ENCODE assay signal across 26 cellular contexts in the genomic region with DNA sequence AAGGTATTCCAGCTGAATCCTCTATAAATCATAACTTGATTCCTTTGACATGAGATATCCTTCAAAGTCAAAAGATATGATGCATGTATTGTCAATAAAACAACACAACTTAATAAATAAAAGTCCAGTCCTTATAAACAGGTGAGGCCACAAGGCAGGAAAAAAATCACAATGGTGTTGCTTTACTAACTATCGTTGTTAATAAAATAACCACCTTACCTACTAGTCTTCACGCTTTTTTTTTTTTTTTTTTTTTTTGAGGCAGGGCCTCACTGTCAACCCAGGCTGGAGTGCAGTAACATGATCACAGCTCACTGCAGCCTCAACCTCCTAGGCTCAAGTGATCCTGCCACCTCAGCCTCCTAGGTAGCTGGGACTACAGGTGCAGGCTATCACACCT. TPM values are rescaled to one million over a fixed set of nuclear protein-coding genes. Genes with fewer than 3 reads are reported as not detected.
"Had no signal": no experiment of that assay in that cellular context is flagged by ENCODE, and none has a peak within 500 bp of the region (broad histone marks: within the 10 kb centered on the region; RNA-seq: fewer than 3 reads in every experiment).

A gene with protein sequence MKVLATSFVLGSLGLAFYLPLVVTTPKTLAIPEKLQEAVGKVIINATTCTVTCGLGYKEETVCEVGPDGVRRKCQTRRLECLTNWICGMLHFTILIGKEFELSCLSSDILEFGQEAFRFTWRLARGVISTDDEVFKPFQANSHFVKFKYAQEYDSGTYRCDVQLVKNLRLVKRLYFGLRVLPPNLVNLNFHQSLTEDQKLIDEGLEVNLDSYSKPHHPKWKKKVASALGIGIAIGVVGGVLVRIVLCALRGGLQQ (minus strand): TSS at position 101 of the 400 bp plus-strand sequence. CDS start 140 bp downstream, outside the sequence.

- H3K9me3 Mint-ChIP-seq: activated CD4-positive, alpha-beta memory T cell treated with anti-CD3 and anti-CD28 coated beads for 36 hours; activated CD4-positive, alpha-beta T cell treated with anti-CD3 and anti-CD28 coated beads, Interleukin-2, amount 10 ng/mL, durations not matched to agents 24 days and 14 days; activated naive CD4-positive, alpha-beta T cell treated with anti-CD3 and anti-CD28 coated beads for 36 hours; activated naive CD8-positive, alpha-beta T cell treated with anti-CD3 and anti-CD28 coated beads, Interleukin-2, amount 10 ng/mL, durations not matched to agents 7 days and 5 days; activated T-helper 1 cell treated with anti-CD3 and anti-CD28 coated beads, Interleukin-12 subunit alpha, Interleukin-12 subunit beta, Interleukin-2, Interleukin-4 antibody, amounts not matched to agents 30 ng/mL and 10 ng/mL and 1 ng/mL, durations not matched to agents 14 hours and 24 hours and 36 hours; activated T-helper 2 cell treated with anti-CD3 and anti-CD28 coated beads, Interferon-gamma antibody, Interleukin-2, Interleukin-4, amounts not matched to agents 10 μg/mL and 5 μg/mL and 100 μg/mL, durations not matched to agents 14 hours and 24 hours and 36 hours; brain had no signal

- H3K4me3 Mint-ChIP-seq: activated CD4-positive, alpha-beta memory T cell treated with anti-CD3 and anti-CD28 coated beads for 36 hours; activated CD4-positive, alpha-beta T cell treated with anti-CD3 and anti-CD28 coated beads for 36 hours; activated CD4-positive, alpha-beta T cell treated with anti-CD3 and anti-CD28 coated beads, Interleukin-2, amount 10 ng/mL, durations not matched to agents 24 days and 14 days; activated CD8-positive, alpha-beta memory T cell treated with anti-CD3 and anti-CD28 coated beads, Interleukin-2, amount 10 ng/mL, durations not matched to agents 7 days and 5 days; activated CD8-positive, alpha-beta T cell treated with anti-CD3 and anti-CD28 coated beads, Interleukin-2, amount 10 ng/mL, durations not matched to agents 7 days and 5 days; activated naive CD4-positive, alpha-beta T cell treated with anti-CD3 and anti-CD28 coated beads for 36 hours; activated naive CD8-positive, alpha-beta T cell treated with anti-CD3 and anti-CD28 coated beads, Interleukin-2, amount 10 ng/mL, durations not matched to agents 7 days and 5 days; activated T-helper 1 cell treated with anti-CD3 and anti-CD28 coated beads, Interleukin-12 subunit alpha, Interleukin-12 subunit beta, Interleukin-2, Interleukin-4 antibody, amounts not matched to agents 30 ng/mL and 10 ng/mL and 1 ng/mL, durations not matched to agents 14 hours and 24 hours and 36 hours; brain; T-helper 17 cell had no signal

- H3K27ac Mint-ChIP-seq: activated CD4-positive, alpha-beta memory T cell treated with anti-CD3 and anti-CD28 coated beads for 36 hours; activated CD4-positive, alpha-beta T cell treated with anti-CD3 and anti-CD28 coated beads for 36 hours; activated CD4-positive, alpha-beta T cell treated with anti-CD3 and anti-CD28 coated beads, Interleukin-2, amount 10 ng/mL, durations not matched to agents 24 days and 14 days; activated CD8-positive, alpha-beta memory T cell treated with anti-CD3 and anti-CD28 coated beads, Interleukin-2, amount 10 ng/mL, durations not matched to agents 7 days and 5 days; activated CD8-positive, alpha-beta T cell treated with anti-CD3 and anti-CD28 coated beads, Interleukin-2, amount 10 ng/mL, durations not matched to agents 7 days and 5 days; activated naive CD4-positive, alpha-beta T cell treated with anti-CD3 and anti-CD28 coated beads for 36 hours; activated T-helper 1 cell treated with anti-CD3 and anti-CD28 coated beads, Interleukin-12 subunit alpha, Interleukin-12 subunit beta, Interleukin-2, Interleukin-4 antibody, amounts not matched to agents 30 ng/mL and 10 ng/mL and 1 ng/mL, durations not matched to agents 14 hours and 24 hours and 36 hours; activated T-helper 2 cell treated with anti-CD3 and anti-CD28 coated beads, Interferon-gamma antibody, Interleukin-2, Interleukin-4, amounts not matched to agents 10 μg/mL and 5 μg/mL and 100 μg/mL, durations not matched to agents 14 hours and 24 hours and 36 hours; T-helper 17 cell had no signal

- H3K27me3 Mint-ChIP-seq: activated CD4-positive, alpha-beta memory T cell treated with anti-CD3 and anti-CD28 coated beads for 36 hours; activated CD4-positive, alpha-beta T cell treated with anti-CD3 and anti-CD28 coated beads for 36 hours; activated CD4-positive, alpha-beta T cell treated with anti-CD3 and anti-CD28 coated beads, Interleukin-2, amount 10 ng/mL, durations not matched to agents 24 days and 14 days; activated CD8-positive, alpha-beta memory T cell treated with anti-CD3 and anti-CD28 coated beads, Interleukin-2, amount 10 ng/mL, durations not matched to agents 7 days and 5 days; activated naive CD8-positive, alpha-beta T cell treated with anti-CD3 and anti-CD28 coated beads, Interleukin-2, amount 10 ng/mL, durations not matched to agents 7 days and 5 days; brain; T-helper 17 cell had no signal

- DNase-seq: activated CD4-positive, alpha-beta memory T cell treated with anti-CD3 and anti-CD28 coated beads for 36 hours; activated CD4-positive, alpha-beta T cell treated with anti-CD3 and anti-CD28 coated beads for 36 hours; activated CD4-positive, alpha-beta T cell treated with anti-CD3 and anti-CD28 coated beads, Interleukin-2, amount 10 ng/mL, durations not matched to agents 24 days and 14 days; activated CD4-positive, CD25-positive, alpha-beta regulatory T cell; activated CD4-positive, CD25-positive, alpha-beta regulatory T cell treated with anti-CD3 and anti-CD28 coated beads, Interleukin-2, amount 50 U/mL, for 72 hours; activated CD8-positive, alpha-beta memory T cell treated with anti-CD3 and anti-CD28 coated beads, Interleukin-2, amount 10 ng/mL, durations not matched to agents 7 days and 5 days; activated CD8-positive, alpha-beta memory T cell treated with anti-CD3 and anti-CD28 coated beads, Interleukin-2, amount 50 U/mL, for 4 hours; activated CD8-positive, alpha-beta T cell treated with anti-CD3 and anti-CD28 coated beads, Interleukin-2, amount 10 ng/mL, durations not matched to agents 7 days and 5 days; activated effector memory CD4-positive, alpha-beta T cell treated with anti-CD3 and anti-CD28 coated beads, Interleukin-2, amount 50 U/mL, for 16 hours; activated naive CD4-positive, alpha-beta T cell treated with anti-CD3 and anti-CD28 coated beads for 36 hours; activated naive CD8-positive, alpha-beta T cell treated with anti-CD3 and anti-CD28 coated beads, Interleukin-2, amount 10 ng/mL, durations not matched to agents 7 days and 5 days; activated T-cell treated with anti-CD3 and anti-CD28 coated beads, Interleukin-2, amount 50 U/mL, for 1 hour; activated T-cell treated with anti-CD3 and anti-CD28 coated beads, Interleukin-2, amount 50 U/mL, for 48 hours; central memory CD4-positive, alpha-beta T cell; cerebellar nuclear complex; colonic mucosa; effector CD8-positive, alpha-beta T cell; esophagus squamous epithelium; foreskin melanocyte; T-helper 1 cell; T-helper 17 cell had no signal

- H3K4me1 Mint-ChIP-seq: activated CD4-positive, alpha-beta T cell treated with anti-CD3 and anti-CD28 coated beads for 36 hours; activated CD4-positive, alpha-beta T cell treated with anti-CD3 and anti-CD28 coated beads, Interleukin-2, amount 10 ng/mL, durations not matched to agents 24 days and 14 days; activated CD8-positive, alpha-beta memory T cell treated with anti-CD3 and anti-CD28 coated beads, Interleukin-2, amount 10 ng/mL, durations not matched to agents 7 days and 5 days; activated naive CD8-positive, alpha-beta T cell treated with anti-CD3 and anti-CD28 coated beads, Interleukin-2, amount 10 ng/mL, durations not matched to agents 7 days and 5 days; brain; T-helper 17 cell had no signal

- ATAC-seq: activated CD4-positive, alpha-beta T cell treated with anti-CD3 and anti-CD28 coated beads for 36 hours; activated CD8-positive, alpha-beta memory T cell treated with anti-CD3 and anti-CD28 coated beads, Interleukin-2, amount 10 ng/mL, durations not matched to agents 7 days and 5 days; activated CD8-positive, alpha-beta T cell treated with anti-CD3 and anti-CD28 coated beads, Interleukin-2, amount 10 ng/mL, durations not matched to agents 7 days and 5 days; gastroesophageal sphincter; T-helper 17 cell had no signal

RNA-seq across cellular contexts. Expression of the gene that starts here (rescaled TPM):
- total RNA-seq: ascending aorta had no signal
